In the genomic region with DNA sequence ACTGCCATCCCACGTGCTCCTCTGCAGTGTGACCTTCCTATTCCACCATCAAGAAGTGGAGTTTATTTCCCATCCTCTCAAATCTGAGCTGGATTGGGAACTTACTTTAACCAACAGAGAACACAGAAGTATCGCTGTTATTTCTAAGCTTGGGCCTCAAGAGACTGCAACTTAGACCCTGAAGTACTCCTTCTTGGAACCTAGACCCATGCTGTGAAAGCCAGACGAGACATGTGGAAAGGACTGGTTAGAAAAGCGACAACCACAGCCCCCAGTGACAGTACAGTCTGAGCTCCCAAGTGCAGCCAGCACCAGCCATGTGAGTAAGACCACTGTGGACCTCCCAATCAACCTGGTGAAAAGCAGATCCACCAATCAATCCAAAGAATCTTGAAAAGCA, we compare ENCODE assay signal across 21 cellular contexts. TPM values are rescaled to one million over a fixed set of nuclear protein-coding genes. Genes with fewer than 3 reads are reported as not detected.
A peak's percentile ranks its signal among the peaks of the same experiment; 100 is the strongest.
DNase-seq lines count a peak whose midpoint lies in the region; ATAC-seq and TF ChIP-seq lines count a peak whose summit lies in the region.
"Had no signal": no experiment of that assay in that cellular context is flagged by ENCODE, and none has a peak within 500 bp of the region (broad histone marks: within the 10 kb centered on the region; RNA-seq: fewer than 3 reads in every experiment).

No MANE protein-coding gene starts in this region.

- TF ChIP-seq POLR2A in suprapubic skin (IDR thresholded peaks at IDR 0.05) = no peak

- DNase-seq in Right ventricle myocardium superior (no peak), right atrium auricular region (ENCODE audit: low spot score) (no peak), chondrocyte (ENCODE audit: low spot score) (no peak), suprapubic skin (ENCODE audit: low spot score in 2 of 2) (no peak), mesenteric fat pad (ENCODE audit: low spot score) (no peak), amygdala (lab: John Stamatoyannopoulos, UW) (no peak)
- DNase-seq: activated CD4-positive, alpha-beta T cell treated with anti-CD3 and anti-CD28 coated beads for 1 hour; activated CD8-positive, alpha-beta T cell treated with anti-CD3 and anti-CD28 coated beads for 36 hours; activated effector memory CD4-positive, alpha-beta T cell treated with Interleukin-2 at 50 U/mL for 16 hours; C1 segment of cervical spinal cord; Calu3; hippocampal formation; NCI-H1436 treated with DMSO at 0.1 percent for 48 hours; stimulated activated CD4-positive, alpha-beta T cell treated with anti-CD3 and anti-CD28 coated beads, Interleukin-2, amount 100 ng/mL, for 48 hours had no signal

- peaks cover 19% of the 10 kb centered on the region for H3K4me1 Mint-ChIP-seq in chondrocyte (ENCODE audit: low read depth)
- H3K4me1 Mint-ChIP-seq: stimulated activated memory B cell treated with anti-CD40 and anti-IgM and Interleukin-4, amounts not matched to agents 10 μg/mL and 1 μg/mL and 100 μg/mL, for 72 hours had no signal

- no peaks in the 10 kb centered on the region for H3K9me3 Mint-ChIP-seq in chondrocyte (ENCODE audit: low read depth)
- H3K9me3 Mint-ChIP-seq: activated CD8-positive, alpha-beta T cell treated with anti-CD3 and anti-CD28 coated beads for 36 hours; stimulated activated memory B cell treated with anti-CD40 and anti-IgM and Interleukin-4, amounts not matched to agents 10 μg/mL and 1 μg/mL and 100 μg/mL, for 72 hours had no signal

- peak overlapping the region; percentile 95 for H3K27ac Mint-ChIP-seq in chondrocyte (ENCODE audit: unreplicated experiment)
- H3K27ac Mint-ChIP-seq: activated CD8-positive, alpha-beta T cell treated with anti-CD3 and anti-CD28 coated beads for 36 hours; stimulated activated memory B cell treated with anti-CD40 and anti-IgM and Interleukin-4, amounts not matched to agents 10 μg/mL and 1 μg/mL and 100 μg/mL, for 72 hours had no signal

- H3K36me3 ChIP-seq in right atrium auricular region (no peaks in the 10 kb centered on the region), muscle layer of duodenum (ENCODE audit: control insufficient read depth in 1 of 2, insufficient read depth in 2 of 2, low read length in 2 of 2) (no peaks in the 10 kb centered on the region), suprapubic skin (no peaks in the 10 kb centered on the region)
- H3K36me3 ChIP-seq: HAP-1 had no signal

- H3K9me3 ChIP-seq in right atrium auricular region (no peaks in the 10 kb centered on the region), muscle layer of duodenum (ENCODE audit: control insufficient read depth in 1 of 2, low read length in 2 of 2) (no peaks in the 10 kb centered on the region), suprapubic skin (no peaks in the 10 kb centered on the region)
- H3K9me3 ChIP-seq: HAP-1 had no signal

- H3K27me3 Mint-ChIP-seq in chondrocyte (ENCODE audit: low read depth) = no peaks in the 10 kb centered on the region
- H3K27me3 Mint-ChIP-seq: activated CD8-positive, alpha-beta T cell treated with anti-CD3 and anti-CD28 coated beads for 36 hours; stimulated activated memory B cell treated with anti-CD40 and anti-IgM and Interleukin-4, amounts not matched to agents 10 μg/mL and 1 μg/mL and 100 μg/mL, for 72 hours had no signal

- no peak overlapping the region for H3K4me3 Mint-ChIP-seq in chondrocyte (ENCODE audit: unreplicated experiment)
- H3K4me3 Mint-ChIP-seq: activated CD8-positive, alpha-beta T cell treated with anti-CD3 and anti-CD28 coated beads for 36 hours; stimulated activated memory B cell treated with anti-CD40 and anti-IgM and Interleukin-4, amounts not matched to agents 10 μg/mL and 1 μg/mL and 100 μg/mL, for 72 hours had no signal

- no peak for TF ChIP-seq CTCF in right atrium auricular region (IDR thresholded peaks at IDR 0.05)
- no peak for TF ChIP-seq CTCF in chondrocyte (IDR thresholded peaks at IDR 0.05)
- no peak for TF ChIP-seq CTCF in suprapubic skin (IDR thresholded peaks at IDR 0.05)

- H3K4me3 ChIP-seq in right atrium auricular region = no peak overlapping the region
- H3K4me3 ChIP-seq in muscle layer of duodenum (ENCODE audit: low read depth in 1 of 2, low read length in 2 of 2) = no peak overlapping the region
- no peak overlapping the region for H3K4me3 ChIP-seq in suprapubic skin
- H3K4me3 ChIP-seq: GM12878, HAP-1 had no signal

- H3K27me3 ChIP-seq in right atrium auricular region (no peaks in the 10 kb centered on the region), muscle layer of duodenum (ENCODE audit: low read depth, low read length) (no peaks in the 10 kb centered on the region), suprapubic skin (no peaks in the 10 kb centered on the region)

- intact Hi-C loops in Right ventricle myocardium superior (cut with DNase I) = no loop called here

- H3K4me1 ChIP-seq in right atrium auricular region (peaks cover 0 to 19% of the 10 kb centered on the region in 2 donors), muscle layer of duodenum (ENCODE audit: control insufficient read depth in 1 of 2, insufficient read depth in 2 of 2, low read length in 2 of 2) (peaks cover 0 to 6% of the 10 kb centered on the region in 2 donors), suprapubic skin (peaks cover 3% of the 10 kb centered on the region)
- H3K4me1 ChIP-seq: HAP-1 had no signal

- no peak for TF ChIP-seq EP300 in suprapubic skin (IDR thresholded peaks at IDR 0.05)

- no peaks in the 10 kb centered on the region for H3K36me3 Mint-ChIP-seq in chondrocyte (ENCODE audit: low read depth)
- H3K36me3 Mint-ChIP-seq: stimulated activated memory B cell treated with anti-CD40 and anti-IgM and Interleukin-4, amounts not matched to agents 10 μg/mL and 1 μg/mL and 100 μg/mL, for 72 hours had no signal

- ATAC-seq in Right ventricle myocardium superior (ENCODE audit: poor library complexity) = peak; percentile 31
- no peak for ATAC-seq in GM19463 (IDR thresholded peaks at IDR 0.05; ENCODE audit: unreplicated experiment)
- ATAC-seq: activated CD8-positive, alpha-beta T cell treated with anti-CD3 and anti-CD28 coated beads for 36 hours; GM12878; stimulated activated memory B cell treated with anti-CD40 and anti-IgM and Interleukin-4, amounts not matched to agents 10 μg/mL and 1 μg/mL and 100 μg/mL, for 72 hours had no signal

- H3K27ac ChIP-seq in right atrium auricular region (peak overlapping the region in 1 of 2 donors; percentile 67), muscle layer of duodenum (ENCODE audit: low read length) (peak overlapping the region; percentile 13), suprapubic skin (peak overlapping the region; percentile 27)

- 80% methylated on average over 4 of the region's 4 CpGs for whole genome bisulfite sequencing in suprapubic skin

RNA-seq across cellular contexts. Expression of a gene that starts 52.1 kb away (rescaled TPM):
- total RNA-seq in Right ventricle myocardium superior (24.5 TPM), right atrium auricular region (10 to 100 TPM; 36.1 to 37.5 TPM), chondrocyte (29.7 to 56.7 TPM (median 31.6 TPM) in 3 replicates), suprapubic skin (10 to 100 TPM in 2 of 4 donors, 1 to 10 TPM in 2; 6.4 to 13.2 (median 10.1) TPM), mesenteric fat pad (20.4 TPM)
- total RNA-seq: A673; activated CD8-positive, alpha-beta T cell treated with anti-CD3 and anti-CD28 coated beads for 36 hours; Calu3; NCI-H460 had no signal
